Comparison of ENCODE assay signal across 1 cellular context in the genomic region with DNA sequence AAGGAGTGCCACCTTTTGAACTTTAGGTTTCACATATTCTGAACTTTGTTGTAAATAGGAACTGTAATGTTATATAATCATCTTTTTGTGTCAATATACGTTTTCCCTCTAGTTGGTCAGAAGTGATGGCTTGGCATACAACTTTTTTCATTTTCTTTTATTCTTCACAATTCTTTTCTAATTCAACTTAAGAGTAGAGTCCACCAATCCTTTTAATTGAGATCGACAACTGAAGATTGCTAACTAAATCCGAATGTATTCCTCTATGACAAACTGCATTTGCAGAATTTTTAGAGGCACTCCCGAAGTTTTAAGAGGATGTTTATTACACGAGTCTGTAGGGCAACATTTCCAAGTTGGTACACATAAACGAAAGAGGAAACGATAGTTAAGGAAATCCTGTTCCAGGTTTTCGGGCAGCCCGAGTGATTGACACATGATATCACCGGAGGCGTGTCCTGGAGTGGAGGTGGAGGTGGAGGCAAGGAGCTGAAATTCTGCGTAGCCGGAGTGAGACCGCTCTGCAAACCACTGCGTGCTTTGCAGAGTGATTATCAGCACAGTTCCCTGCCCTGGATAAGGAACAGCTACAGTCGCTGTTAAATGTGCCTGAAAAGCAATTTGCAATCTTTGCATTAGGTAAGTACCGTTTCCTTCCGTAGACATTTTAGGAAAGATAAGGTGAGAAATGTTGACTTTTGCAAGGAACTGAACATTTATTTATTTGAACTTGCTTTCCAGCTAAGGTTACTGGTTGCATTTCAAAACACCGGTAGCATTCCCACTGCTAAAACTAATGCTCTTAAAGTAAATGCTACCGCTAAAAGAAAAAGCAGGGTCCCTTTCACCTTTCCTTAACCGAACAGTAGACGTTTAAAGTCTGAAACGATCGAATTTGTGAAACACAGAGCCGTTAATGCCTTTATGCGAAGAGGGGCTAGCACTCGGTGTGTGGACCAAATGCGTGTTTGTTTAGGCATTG.
A peak's percentile ranks its signal among the peaks of the same experiment; 100 is the strongest.
TF ChIP-seq lines count a peak whose summit lies in the region.

A gene with protein sequence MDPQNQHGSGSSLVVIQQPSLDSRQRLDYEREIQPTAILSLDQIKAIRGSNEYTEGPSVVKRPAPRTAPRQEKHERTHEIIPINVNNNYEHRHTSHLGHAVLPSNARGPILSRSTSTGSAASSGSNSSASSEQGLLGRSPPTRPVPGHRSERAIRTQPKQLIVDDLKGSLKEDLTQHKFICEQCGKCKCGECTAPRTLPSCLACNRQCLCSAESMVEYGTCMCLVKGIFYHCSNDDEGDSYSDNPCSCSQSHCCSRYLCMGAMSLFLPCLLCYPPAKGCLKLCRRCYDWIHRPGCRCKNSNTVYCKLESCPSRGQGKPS (plus strand): TSS at position 502 of the 982 bp plus-strand sequence. CDS start 4,797 bp downstream, outside the sequence.

TF ChIP-seq in liver, 16 proteins besides CTCF, POLR2A, EP300 and RAD21 (continued from another document):
- TF ChIP-seq, protein P1, sequence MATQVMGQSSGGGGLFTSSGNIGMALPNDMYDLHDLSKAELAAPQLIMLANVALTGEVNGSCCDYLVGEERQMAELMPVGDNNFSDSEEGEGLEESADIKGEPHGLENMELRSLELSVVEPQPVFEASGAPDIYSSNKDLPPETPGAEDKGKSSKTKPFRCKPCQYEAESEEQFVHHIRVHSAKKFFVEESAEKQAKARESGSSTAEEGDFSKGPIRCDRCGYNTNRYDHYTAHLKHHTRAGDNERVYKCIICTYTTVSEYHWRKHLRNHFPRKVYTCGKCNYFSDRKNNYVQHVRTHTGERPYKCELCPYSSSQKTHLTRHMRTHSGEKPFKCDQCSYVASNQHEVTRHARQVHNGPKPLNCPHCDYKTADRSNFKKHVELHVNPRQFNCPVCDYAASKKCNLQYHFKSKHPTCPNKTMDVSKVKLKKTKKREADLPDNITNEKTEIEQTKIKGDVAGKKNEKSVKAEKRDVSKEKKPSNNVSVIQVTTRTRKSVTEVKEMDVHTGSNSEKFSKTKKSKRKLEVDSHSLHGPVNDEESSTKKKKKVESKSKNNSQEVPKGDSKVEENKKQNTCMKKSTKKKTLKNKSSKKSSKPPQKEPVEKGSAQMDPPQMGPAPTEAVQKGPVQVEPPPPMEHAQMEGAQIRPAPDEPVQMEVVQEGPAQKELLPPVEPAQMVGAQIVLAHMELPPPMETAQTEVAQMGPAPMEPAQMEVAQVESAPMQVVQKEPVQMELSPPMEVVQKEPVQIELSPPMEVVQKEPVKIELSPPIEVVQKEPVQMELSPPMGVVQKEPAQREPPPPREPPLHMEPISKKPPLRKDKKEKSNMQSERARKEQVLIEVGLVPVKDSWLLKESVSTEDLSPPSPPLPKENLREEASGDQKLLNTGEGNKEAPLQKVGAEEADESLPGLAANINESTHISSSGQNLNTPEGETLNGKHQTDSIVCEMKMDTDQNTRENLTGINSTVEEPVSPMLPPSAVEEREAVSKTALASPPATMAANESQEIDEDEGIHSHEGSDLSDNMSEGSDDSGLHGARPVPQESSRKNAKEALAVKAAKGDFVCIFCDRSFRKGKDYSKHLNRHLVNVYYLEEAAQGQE (IDR thresholded peaks at IDR 0.05): peak; percentile 28
- TF ChIP-seq EGR1 (IDR thresholded peaks at IDR 0.05; ENCODE audit: low read depth in 2 of 2): no peak
- TF ChIP-seq, protein P2, sequence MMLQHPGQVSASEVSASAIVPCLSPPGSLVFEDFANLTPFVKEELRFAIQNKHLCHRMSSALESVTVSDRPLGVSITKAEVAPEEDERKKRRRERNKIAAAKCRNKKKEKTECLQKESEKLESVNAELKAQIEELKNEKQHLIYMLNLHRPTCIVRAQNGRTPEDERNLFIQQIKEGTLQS (IDR thresholded peaks at IDR 0.05): peak; percentile 53
- peak; percentile 85 for TF ChIP-seq TAF1 (conservative IDR thresholded peaks at IDR 0.05)
- TF ChIP-seq GABPA (IDR thresholded peaks at IDR 0.05 in 1 of 2, conservative IDR thresholded peaks at IDR 0.05 in 1 of 2): peak; percentile 18 to 28
- TF ChIP-seq RXRA (IDR thresholded peaks at IDR 0.05): peak; percentile 35 to 36
- TF ChIP-seq FOXA1 (IDR thresholded peaks at IDR 0.05): no peak
